2 cellular contexts compared by ENCODE assay signal in the genomic region with DNA sequence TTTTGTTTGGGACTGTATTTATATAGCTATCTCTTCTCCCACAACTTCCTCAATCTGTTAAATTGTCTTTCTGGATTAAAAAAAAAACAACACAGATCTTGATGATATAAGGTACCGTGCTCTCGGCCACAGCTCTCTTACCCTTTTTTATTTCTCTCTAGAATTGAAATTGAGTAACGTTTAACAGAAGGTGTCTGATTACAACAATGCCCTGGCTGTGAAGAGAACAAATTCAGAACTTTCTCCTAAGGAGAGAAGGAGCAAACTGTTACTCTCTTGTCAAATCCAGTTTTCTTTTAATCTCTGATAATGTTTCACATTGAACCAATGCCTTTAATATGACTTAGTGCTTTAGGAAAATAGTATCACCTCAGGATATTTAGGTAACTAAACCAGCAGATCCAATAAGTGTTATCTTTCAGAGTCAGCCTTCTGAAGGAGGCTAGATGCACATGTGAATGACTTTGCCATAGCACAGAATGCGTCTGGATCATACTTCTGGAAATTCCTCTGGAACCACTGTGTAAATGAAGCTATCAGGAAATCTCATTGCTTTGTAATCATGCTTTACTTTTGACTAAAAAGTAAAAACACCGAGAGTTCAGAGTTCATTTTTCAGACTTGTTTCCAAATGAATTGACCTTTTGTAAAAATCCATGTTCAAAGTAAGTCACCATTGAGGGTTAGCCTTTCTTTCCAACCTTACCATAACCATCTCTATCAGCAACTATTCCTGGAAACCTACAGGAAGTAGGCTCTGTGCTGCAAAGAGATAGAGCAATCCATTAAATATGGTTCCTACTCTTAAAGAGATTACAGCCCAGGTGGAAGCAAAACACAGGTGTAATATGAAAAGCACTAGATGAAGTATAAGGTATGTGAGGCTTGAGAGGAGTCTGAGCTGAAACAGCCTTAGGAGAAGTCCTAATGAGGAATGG.
TF ChIP-seq lines count a peak whose summit lies in the region.

No MANE protein-coding gene starts in this region.

TF ChIP-seq in WTC11, 78 proteins besides CTCF, POLR2A, EP300 and RAD21:
- TF ChIP-seq, protein P1, sequence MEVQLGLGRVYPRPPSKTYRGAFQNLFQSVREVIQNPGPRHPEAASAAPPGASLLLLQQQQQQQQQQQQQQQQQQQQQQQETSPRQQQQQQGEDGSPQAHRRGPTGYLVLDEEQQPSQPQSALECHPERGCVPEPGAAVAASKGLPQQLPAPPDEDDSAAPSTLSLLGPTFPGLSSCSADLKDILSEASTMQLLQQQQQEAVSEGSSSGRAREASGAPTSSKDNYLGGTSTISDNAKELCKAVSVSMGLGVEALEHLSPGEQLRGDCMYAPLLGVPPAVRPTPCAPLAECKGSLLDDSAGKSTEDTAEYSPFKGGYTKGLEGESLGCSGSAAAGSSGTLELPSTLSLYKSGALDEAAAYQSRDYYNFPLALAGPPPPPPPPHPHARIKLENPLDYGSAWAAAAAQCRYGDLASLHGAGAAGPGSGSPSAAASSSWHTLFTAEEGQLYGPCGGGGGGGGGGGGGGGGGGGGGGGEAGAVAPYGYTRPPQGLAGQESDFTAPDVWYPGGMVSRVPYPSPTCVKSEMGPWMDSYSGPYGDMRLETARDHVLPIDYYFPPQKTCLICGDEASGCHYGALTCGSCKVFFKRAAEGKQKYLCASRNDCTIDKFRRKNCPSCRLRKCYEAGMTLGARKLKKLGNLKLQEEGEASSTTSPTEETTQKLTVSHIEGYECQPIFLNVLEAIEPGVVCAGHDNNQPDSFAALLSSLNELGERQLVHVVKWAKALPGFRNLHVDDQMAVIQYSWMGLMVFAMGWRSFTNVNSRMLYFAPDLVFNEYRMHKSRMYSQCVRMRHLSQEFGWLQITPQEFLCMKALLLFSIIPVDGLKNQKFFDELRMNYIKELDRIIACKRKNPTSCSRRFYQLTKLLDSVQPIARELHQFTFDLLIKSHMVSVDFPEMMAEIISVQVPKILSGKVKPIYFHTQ (CRISPR knock-in tag; IDR thresholded peaks at IDR 0.05) = no peak
- TF ChIP-seq GABPB1 (CRISPR knock-in tag; IDR thresholded peaks at IDR 0.05) = peak; percentile 73

TF ChIP-seq in HepG2, 621 proteins besides CTCF, POLR2A, EP300 and RAD21 (continues in another document):
- TF ChIP-seq HMG20A (CRISPR knock-in tag; IDR thresholded peaks at IDR 0.05; ENCODE audit: borderline replicate concordance) (peak; percentile 95), TBX2 (CRISPR knock-in tag; IDR thresholded peaks at IDR 0.05; ENCODE audit: borderline replicate concordance) (peak; percentile 60), PPARG (CRISPR knock-in tag; conservative IDR thresholded peaks at IDR 0.05) (peak; percentile 77), HOXA5 (CRISPR knock-in tag; IDR thresholded peaks at IDR 0.05) (0 out of 2 replicates have a peak, but pooled peaks have one; percentile 86), ZNF772 (CRISPR knock-in tag; IDR thresholded peaks at IDR 0.05) (peak; percentile 54; the same call in 1 of the 2 replicates), ZNF510 (CRISPR knock-in tag; IDR thresholded peaks at IDR 0.05; ENCODE audit: low read depth) (peak; percentile 41; the same call in 1 of the 2 replicates), KLF11 (CRISPR knock-in tag; IDR thresholded peaks at IDR 0.05) (peak; percentile 89), MIER3 (CRISPR knock-in tag; IDR thresholded peaks at IDR 0.05; ENCODE audit: borderline replicate concordance) (peak; percentile 15; the same call in 1 of the 2 replicates), GABPA (IDR thresholded peaks at IDR 0.05; ENCODE audit: low read depth, low read length) (0 out of 2 replicates have a peak, but pooled peaks have one; percentile 7), GABPA (CRISPR knock-in tag; IDR thresholded peaks at IDR 0.05; ENCODE audit: low read depth) (peak; percentile 75), NFIC (IDR thresholded peaks at IDR 0.05; ENCODE audit: low read length) (peak; percentile 97), NCOA2 (CRISPR knock-in tag; IDR thresholded peaks at IDR 0.05) (peak; percentile 97), GATAD2A (CRISPR knock-in tag; IDR thresholded peaks at IDR 0.05) (peak; percentile 88), HHEX (CRISPR knock-in tag; IDR thresholded peaks at IDR 0.05) (peak; percentile 66; the same call in 1 of the 2 replicates), NCOA1 (CRISPR knock-in tag; IDR thresholded peaks at IDR 0.05) (no peak), EHMT2 (IDR thresholded peaks at IDR 0.05; ENCODE audit: borderline replicate concordance, low read depth, low read length) (peak; percentile 99), ZNF124 (CRISPR knock-in tag; IDR thresholded peaks at IDR 0.05) (peak; percentile 7; the same call in 1 of the 2 replicates), ZNF703 (CRISPR knock-in tag; IDR thresholded peaks at IDR 0.05; ENCODE audit: borderline replicate concordance) (no peak)
- TF ChIP-seq, protein P2, sequence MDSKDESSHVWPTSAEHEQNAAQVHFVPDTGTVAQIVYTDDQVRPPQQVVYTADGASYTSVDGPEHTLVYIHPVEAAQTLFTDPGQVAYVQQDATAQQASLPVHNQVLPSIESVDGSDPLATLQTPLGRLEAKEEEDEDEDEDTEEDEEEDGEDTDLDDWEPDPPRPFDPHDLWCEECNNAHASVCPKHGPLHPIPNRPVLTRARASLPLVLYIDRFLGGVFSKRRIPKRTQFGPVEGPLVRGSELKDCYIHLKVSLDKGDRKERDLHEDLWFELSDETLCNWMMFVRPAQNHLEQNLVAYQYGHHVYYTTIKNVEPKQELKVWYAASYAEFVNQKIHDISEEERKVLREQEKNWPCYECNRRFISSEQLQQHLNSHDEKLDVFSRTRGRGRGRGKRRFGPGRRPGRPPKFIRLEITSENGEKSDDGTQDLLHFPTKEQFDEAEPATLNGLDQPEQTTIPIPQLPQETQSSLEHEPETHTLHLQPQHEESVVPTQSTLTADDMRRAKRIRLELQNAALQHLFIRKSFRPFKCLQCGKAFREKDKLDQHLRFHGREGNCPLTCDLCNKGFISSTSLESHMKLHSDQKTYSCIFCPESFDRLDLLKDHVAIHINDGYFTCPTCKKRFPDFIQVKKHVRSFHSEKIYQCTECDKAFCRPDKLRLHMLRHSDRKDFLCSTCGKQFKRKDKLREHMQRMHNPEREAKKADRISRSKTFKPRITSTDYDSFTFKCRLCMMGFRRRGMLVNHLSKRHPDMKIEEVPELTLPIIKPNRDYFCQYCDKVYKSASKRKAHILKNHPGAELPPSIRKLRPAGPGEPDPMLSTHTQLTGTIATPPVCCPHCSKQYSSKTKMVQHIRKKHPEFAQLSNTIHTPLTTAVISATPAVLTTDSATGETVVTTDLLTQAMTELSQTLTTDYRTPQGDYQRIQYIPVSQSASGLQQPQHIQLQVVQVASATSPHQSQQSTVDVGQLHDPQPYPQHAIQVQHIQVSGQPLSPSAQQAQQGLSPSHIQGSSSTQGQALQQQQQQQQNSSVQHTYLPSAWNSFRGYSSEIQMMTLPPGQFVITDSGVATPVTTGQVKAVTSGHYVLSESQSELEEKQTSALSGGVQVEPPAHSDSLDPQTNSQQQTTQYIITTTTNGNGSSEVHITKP (CRISPR knock-in tag; IDR thresholded peaks at IDR 0.05; ENCODE audit: low read depth) = peak; percentile 63; the same call in 1 of the 2 replicates
- TF ChIP-seq, protein P3, sequence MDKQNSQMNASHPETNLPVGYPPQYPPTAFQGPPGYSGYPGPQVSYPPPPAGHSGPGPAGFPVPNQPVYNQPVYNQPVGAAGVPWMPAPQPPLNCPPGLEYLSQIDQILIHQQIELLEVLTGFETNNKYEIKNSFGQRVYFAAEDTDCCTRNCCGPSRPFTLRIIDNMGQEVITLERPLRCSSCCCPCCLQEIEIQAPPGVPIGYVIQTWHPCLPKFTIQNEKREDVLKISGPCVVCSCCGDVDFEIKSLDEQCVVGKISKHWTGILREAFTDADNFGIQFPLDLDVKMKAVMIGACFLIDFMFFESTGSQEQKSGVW (CRISPR knock-in tag; IDR thresholded peaks at IDR 0.05; ENCODE audit: borderline replicate concordance) = no peak
- TF ChIP-seq, protein P4, sequence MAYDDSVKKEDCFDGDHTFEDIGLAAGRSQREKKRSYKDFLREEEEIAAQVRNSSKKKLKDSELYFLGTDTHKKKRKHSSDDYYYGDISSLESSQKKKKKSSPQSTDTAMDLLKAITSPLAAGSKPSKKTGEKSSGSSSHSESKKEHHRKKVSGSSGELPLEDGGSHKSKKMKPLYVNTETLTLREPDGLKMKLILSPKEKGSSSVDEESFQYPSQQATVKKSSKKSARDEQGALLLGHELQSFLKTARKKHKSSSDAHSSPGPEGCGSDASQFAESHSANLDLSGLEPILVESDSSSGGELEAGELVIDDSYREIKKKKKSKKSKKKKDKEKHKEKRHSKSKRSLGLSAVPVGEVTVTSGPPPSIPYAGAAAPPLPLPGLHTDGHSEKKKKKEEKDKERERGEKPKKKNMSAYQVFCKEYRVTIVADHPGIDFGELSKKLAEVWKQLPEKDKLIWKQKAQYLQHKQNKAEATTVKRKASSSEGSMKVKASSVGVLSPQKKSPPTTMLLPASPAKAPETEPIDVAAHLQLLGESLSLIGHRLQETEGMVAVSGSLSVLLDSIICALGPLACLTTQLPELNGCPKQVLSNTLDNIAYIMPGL (CRISPR knock-in tag; IDR thresholded peaks at IDR 0.05; ENCODE audit: borderline replicate concordance in 1 of 2, low read depth in 1 of 2) = peak in 1 of 2 experiments; percentile 13; a peak in 1 of 4 replicates
- TF ChIP-seq, protein P5, sequence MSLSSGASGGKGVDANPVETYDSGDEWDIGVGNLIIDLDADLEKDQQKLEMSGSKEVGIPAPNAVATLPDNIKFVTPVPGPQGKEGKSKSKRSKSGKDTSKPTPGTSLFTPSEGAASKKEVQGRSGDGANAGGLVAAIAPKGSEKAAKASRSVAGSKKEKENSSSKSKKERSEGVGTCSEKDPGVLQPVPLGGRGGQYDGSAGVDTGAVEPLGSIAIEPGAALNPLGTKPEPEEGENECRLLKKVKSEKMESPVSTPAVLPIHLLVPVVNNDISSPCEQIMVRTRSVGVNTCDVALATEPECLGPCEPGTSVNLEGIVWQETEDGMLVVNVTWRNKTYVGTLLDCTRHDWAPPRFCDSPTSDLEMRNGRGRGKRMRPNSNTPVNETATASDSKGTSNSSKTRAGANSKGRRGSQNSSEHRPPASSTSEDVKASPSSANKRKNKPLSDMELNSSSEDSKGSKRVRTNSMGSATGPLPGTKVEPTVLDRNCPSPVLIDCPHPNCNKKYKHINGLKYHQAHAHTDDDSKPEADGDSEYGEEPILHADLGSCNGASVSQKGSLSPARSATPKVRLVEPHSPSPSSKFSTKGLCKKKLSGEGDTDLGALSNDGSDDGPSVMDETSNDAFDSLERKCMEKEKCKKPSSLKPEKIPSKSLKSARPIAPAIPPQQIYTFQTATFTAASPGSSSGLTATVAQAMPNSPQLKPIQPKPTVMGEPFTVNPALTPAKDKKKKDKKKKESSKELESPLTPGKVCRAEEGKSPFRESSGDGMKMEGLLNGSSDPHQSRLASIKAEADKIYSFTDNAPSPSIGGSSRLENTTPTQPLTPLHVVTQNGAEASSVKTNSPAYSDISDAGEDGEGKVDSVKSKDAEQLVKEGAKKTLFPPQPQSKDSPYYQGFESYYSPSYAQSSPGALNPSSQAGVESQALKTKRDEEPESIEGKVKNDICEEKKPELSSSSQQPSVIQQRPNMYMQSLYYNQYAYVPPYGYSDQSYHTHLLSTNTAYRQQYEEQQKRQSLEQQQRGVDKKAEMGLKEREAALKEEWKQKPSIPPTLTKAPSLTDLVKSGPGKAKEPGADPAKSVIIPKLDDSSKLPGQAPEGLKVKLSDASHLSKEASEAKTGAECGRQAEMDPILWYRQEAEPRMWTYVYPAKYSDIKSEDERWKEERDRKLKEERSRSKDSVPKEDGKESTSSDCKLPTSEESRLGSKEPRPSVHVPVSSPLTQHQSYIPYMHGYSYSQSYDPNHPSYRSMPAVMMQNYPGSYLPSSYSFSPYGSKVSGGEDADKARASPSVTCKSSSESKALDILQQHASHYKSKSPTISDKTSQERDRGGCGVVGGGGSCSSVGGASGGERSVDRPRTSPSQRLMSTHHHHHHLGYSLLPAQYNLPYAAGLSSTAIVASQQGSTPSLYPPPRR (CRISPR knock-in tag; IDR thresholded peaks at IDR 0.05; ENCODE audit: borderline replicate concordance) = peak; percentile 93
- TF ChIP-seq, protein P6, sequence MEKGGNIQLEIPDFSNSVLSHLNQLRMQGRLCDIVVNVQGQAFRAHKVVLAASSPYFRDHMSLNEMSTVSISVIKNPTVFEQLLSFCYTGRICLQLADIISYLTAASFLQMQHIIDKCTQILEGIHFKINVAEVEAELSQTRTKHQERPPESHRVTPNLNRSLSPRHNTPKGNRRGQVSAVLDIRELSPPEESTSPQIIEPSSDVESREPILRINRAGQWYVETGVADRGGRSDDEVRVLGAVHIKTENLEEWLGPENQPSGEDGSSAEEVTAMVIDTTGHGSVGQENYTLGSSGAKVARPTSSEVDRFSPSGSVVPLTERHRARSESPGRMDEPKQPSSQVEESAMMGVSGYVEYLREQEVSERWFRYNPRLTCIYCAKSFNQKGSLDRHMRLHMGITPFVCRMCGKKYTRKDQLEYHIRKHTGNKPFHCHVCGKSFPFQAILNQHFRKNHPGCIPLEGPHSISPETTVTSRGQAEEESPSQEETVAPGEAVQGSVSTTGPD (CRISPR knock-in tag; IDR thresholded peaks at IDR 0.05) = peak; percentile 87; the same call in 1 of the 2 replicates
- TF ChIP-seq, protein P7, sequence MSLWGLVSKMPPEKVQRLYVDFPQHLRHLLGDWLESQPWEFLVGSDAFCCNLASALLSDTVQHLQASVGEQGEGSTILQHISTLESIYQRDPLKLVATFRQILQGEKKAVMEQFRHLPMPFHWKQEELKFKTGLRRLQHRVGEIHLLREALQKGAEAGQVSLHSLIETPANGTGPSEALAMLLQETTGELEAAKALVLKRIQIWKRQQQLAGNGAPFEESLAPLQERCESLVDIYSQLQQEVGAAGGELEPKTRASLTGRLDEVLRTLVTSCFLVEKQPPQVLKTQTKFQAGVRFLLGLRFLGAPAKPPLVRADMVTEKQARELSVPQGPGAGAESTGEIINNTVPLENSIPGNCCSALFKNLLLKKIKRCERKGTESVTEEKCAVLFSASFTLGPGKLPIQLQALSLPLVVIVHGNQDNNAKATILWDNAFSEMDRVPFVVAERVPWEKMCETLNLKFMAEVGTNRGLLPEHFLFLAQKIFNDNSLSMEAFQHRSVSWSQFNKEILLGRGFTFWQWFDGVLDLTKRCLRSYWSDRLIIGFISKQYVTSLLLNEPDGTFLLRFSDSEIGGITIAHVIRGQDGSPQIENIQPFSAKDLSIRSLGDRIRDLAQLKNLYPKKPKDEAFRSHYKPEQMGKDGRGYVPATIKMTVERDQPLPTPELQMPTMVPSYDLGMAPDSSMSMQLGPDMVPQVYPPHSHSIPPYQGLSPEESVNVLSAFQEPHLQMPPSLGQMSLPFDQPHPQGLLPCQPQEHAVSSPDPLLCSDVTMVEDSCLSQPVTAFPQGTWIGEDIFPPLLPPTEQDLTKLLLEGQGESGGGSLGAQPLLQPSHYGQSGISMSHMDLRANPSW (CRISPR knock-in tag; IDR thresholded peaks at IDR 0.05; ENCODE audit: borderline replicate concordance) = peak; percentile 87; the same call in 1 of the 2 replicates
- TF ChIP-seq, protein P8, sequence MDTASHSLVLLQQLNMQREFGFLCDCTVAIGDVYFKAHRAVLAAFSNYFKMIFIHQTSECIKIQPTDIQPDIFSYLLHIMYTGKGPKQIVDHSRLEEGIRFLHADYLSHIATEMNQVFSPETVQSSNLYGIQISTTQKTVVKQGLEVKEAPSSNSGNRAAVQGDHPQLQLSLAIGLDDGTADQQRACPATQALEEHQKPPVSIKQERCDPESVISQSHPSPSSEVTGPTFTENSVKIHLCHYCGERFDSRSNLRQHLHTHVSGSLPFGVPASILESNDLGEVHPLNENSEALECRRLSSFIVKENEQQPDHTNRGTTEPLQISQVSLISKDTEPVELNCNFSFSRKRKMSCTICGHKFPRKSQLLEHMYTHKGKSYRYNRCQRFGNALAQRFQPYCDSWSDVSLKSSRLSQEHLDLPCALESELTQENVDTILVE (CRISPR knock-in tag; IDR thresholded peaks at IDR 0.05) = peak; percentile 53; the same call in 1 of the 2 replicates
